In genomic region chr11:74278103-74278502, GRCh38 we compare ENCODE assay signal across 1 cellular context.
TF ChIP-seq lines count a peak whose summit lies in the region.

No MANE protein-coding gene starts in this region.

TF ChIP-seq in IMR-90, 13 proteins besides CTCF, POLR2A, EP300 and RAD21:
- TF ChIP-seq CHD1 (IDR thresholded peaks at IDR 0.05; ENCODE audit: low read depth, low read length) (no peak), BHLHE40 (IDR thresholded peaks at IDR 0.05; ENCODE audit: low read depth, low read length) (no peak)
